ENCODE assay signal across 10 cellular contexts in the genomic region with DNA sequence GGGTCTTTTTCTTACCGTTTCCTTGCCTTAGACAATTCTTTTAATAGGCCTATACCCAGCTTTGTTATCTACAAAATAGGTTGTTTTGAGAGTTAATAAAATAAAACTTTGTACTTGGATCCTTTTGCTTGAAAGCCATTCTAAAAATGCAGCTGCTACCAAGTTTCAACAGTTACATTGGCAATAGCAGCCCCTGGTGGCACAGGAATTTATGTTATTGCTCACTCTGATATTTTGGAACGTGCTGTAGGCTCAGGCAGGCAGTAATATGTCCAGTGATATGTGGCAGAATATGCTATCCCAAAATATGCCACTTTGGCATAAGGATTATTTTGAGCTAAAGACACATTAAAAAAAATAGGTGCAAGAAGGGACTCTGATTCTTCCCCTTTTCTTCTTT. TPM values are rescaled to one million over a fixed set of nuclear protein-coding genes. Genes with fewer than 3 reads are reported as not detected.
DNase-seq lines count a peak whose midpoint lies in the region; ATAC-seq and TF ChIP-seq lines count a peak whose summit lies in the region.
"Had no signal": no experiment of that assay in that cellular context is flagged by ENCODE, and none has a peak within 500 bp of the region (broad histone marks: within the 10 kb centered on the region; RNA-seq: fewer than 3 reads in every experiment).

No MANE protein-coding gene starts in this region.

- DNase-seq in activated CD4-positive, alpha-beta T cell treated with anti-CD3 and anti-CD28 coated beads, Interleukin-2, amount 10 ng/mL, durations not matched to agents 7 days and 5 days = peak; percentile 30
- DNase-seq in activated CD4-positive, alpha-beta T cell treated with anti-CD3 and anti-CD28 coated beads for 48 hours = no peak
- DNase-seq in M059J (ENCODE audit: low read depth) = peak; percentile 23
- peak; percentile 59 for DNase-seq in choroid plexus epithelial cell (ENCODE audit: low read depth)
- no peak for DNase-seq in thoracic aorta (ENCODE audit: low spot score)
- DNase-seq: activated naive CD8-positive, alpha-beta T cell treated with anti-CD3 and anti-CD28 coated beads, Interleukin-2, amount 10 ng/mL, durations not matched to agents 7 days and 5 days; NCI-H187 had no signal

- H3K27ac ChIP-seq in thoracic aorta = no peak overlapping the region

- H3K4me1 Mint-ChIP-seq in activated CD4-positive, alpha-beta T cell treated with anti-CD3 and anti-CD28 coated beads, Interleukin-2, amount 10 ng/mL, durations not matched to agents 7 days and 5 days = no peaks in the 10 kb centered on the region

- POLR2A ChIA-PET in activated CD4-positive, alpha-beta T cell treated with anti-CD3 and anti-CD28 coated beads, Interleukin-2, amount 10 ng/mL, durations not matched to agents 7 days and 5 days (lab: Charles Lee) = no interaction called here

- H3K27me3 Mint-ChIP-seq in activated CD4-positive, alpha-beta T cell treated with anti-CD3 and anti-CD28 coated beads, Interleukin-2, amount 10 ng/mL, durations not matched to agents 7 days and 5 days = no peaks in the 10 kb centered on the region
- H3K27me3 Mint-ChIP-seq: activated naive CD8-positive, alpha-beta T cell treated with anti-CD3 and anti-CD28 coated beads, Interleukin-2, amount 10 ng/mL, durations not matched to agents 7 days and 5 days had no signal

- TF ChIP-seq CTCF in choroid plexus epithelial cell (conservative IDR thresholded peaks at IDR 0.05; ENCODE audit: low read depth, low read length) (peak; percentile 67), thoracic aorta (IDR thresholded peaks at IDR 0.05) (peak; percentile 26)

- no peaks in the 10 kb centered on the region for H3K9me3 ChIP-seq in thoracic aorta

- no peak overlapping the region for H3K4me3 ChIP-seq in choroid plexus epithelial cell (ENCODE audit: low read depth, low read length)
- H3K4me3 ChIP-seq in thoracic aorta = no peak overlapping the region

- no peak overlapping the region for H3K27ac Mint-ChIP-seq in activated CD4-positive, alpha-beta T cell treated with anti-CD3 and anti-CD28 coated beads, Interleukin-2, amount 10 ng/mL, durations not matched to agents 7 days and 5 days
- H3K27ac Mint-ChIP-seq: activated naive CD8-positive, alpha-beta T cell treated with anti-CD3 and anti-CD28 coated beads, Interleukin-2, amount 10 ng/mL, durations not matched to agents 7 days and 5 days had no signal

- H3K36me3 Mint-ChIP-seq in activated CD4-positive, alpha-beta T cell treated with anti-CD3 and anti-CD28 coated beads, Interleukin-2, amount 10 ng/mL, durations not matched to agents 7 days and 5 days (ENCODE audit: low read depth) = no peaks in the 10 kb centered on the region
- H3K36me3 Mint-ChIP-seq: activated naive CD8-positive, alpha-beta T cell treated with anti-CD3 and anti-CD28 coated beads, Interleukin-2, amount 10 ng/mL, durations not matched to agents 7 days and 5 days had no signal

- no peaks in the 10 kb centered on the region for H3K27me3 ChIP-seq in thoracic aorta (replicated peaks; ENCODE audit: insufficient read depth)

- no peak for ATAC-seq in thoracic aorta (ENCODE audit: insufficient number of reproducible peaks, low FRiP score, low read depth)
- ATAC-seq in HG02981 (IDR thresholded peaks at IDR 0.05; ENCODE audit: unreplicated experiment) = no peak
- no peak for ATAC-seq in HG03469 (IDR thresholded peaks at IDR 0.05; ENCODE audit: unreplicated experiment)
- ATAC-seq in HG03520 (IDR thresholded peaks at IDR 0.05; ENCODE audit: unreplicated experiment) = no peak

- H3K36me3 ChIP-seq in thoracic aorta = no peaks in the 10 kb centered on the region

- no peak overlapping the region for H3K4me3 Mint-ChIP-seq in activated CD4-positive, alpha-beta T cell treated with anti-CD3 and anti-CD28 coated beads, Interleukin-2, amount 10 ng/mL, durations not matched to agents 7 days and 5 days
- H3K4me3 Mint-ChIP-seq: activated naive CD8-positive, alpha-beta T cell treated with anti-CD3 and anti-CD28 coated beads, Interleukin-2, amount 10 ng/mL, durations not matched to agents 7 days and 5 days had no signal

- H3K9me3 Mint-ChIP-seq in activated CD4-positive, alpha-beta T cell treated with anti-CD3 and anti-CD28 coated beads, Interleukin-2, amount 10 ng/mL, durations not matched to agents 7 days and 5 days = no peaks in the 10 kb centered on the region
- H3K9me3 Mint-ChIP-seq: activated naive CD8-positive, alpha-beta T cell treated with anti-CD3 and anti-CD28 coated beads, Interleukin-2, amount 10 ng/mL, durations not matched to agents 7 days and 5 days had no signal

- CTCF ChIA-PET in activated CD4-positive, alpha-beta T cell treated with anti-CD3 and anti-CD28 coated beads, Interleukin-2, amount 10 ng/mL, durations not matched to agents 7 days and 5 days (lab: Charles Lee) = no interaction called here

- no peaks in the 10 kb centered on the region for H3K4me1 ChIP-seq in thoracic aorta (ENCODE audit: control insufficient read depth in 1 of 2, low read depth in 2 of 2)

RNA-seq across cellular contexts. Expression of gene COMMD1, which starts 6.7 kb away (rescaled TPM):
- 10 to 100 TPM; 29.1 to 30.6 TPM for total RNA-seq in activated CD4-positive, alpha-beta T cell treated with anti-CD3 and anti-CD28 coated beads, Interleukin-2, amount 10 ng/mL, durations not matched to agents 7 days and 5 days
- total RNA-seq in M059J (2014; rRNA removed; shearing (Covaris generic)) = 47.7 and 75.7 TPM in 2 replicates
- total RNA-seq in thoracic aorta = 10 to 100 TPM; 51.1 to 57.8 TPM

RNA-seq across cellular contexts. Expression of gene CCT4, which starts 10.4 kb away (rescaled TPM):
- 100 to 1,000 TPM; 136 to 138 TPM for total RNA-seq in activated CD4-positive, alpha-beta T cell treated with anti-CD3 and anti-CD28 coated beads, Interleukin-2, amount 10 ng/mL, durations not matched to agents 7 days and 5 days
- 194 and 248 TPM in 2 replicates for total RNA-seq in M059J (2014; rRNA removed; shearing (Covaris generic))
- total RNA-seq in thoracic aorta = 10 to 100 TPM; 50.4 to 60.5 TPM

RNA-seq across cellular contexts. Expression of gene FAM161A, which starts 45.0 kb away (rescaled TPM):
- total RNA-seq in activated CD4-positive, alpha-beta T cell treated with anti-CD3 and anti-CD28 coated beads, Interleukin-2, amount 10 ng/mL, durations not matched to agents 7 days and 5 days = 1 to 10 TPM; 4.0 to 4.4 TPM
- total RNA-seq in M059J (2014; rRNA removed; shearing (Covaris generic)) = 1.7 and 2.0 TPM in 2 replicates
- 10 to 100 TPM in 1 of 2 donors, 1 to 10 TPM in 1; 4.6 to 13.8 TPM for total RNA-seq in thoracic aorta

Comparison
In these comparisons a context has a peak if more than half of its experiments do, and no peak if none do; other contexts are left out.
1. DNase-seq: peak in activated CD4-positive, alpha-beta T cell treated with anti-CD3 and anti-CD28 coated beads, Interleukin-2, amount 10 ng/mL, durations not matched to agents 7 days and 5 days (single experiment), M059J (single experiment) and choroid plexus epithelial cell (single experiment); none in activated CD4-positive, alpha-beta T cell treated with anti-CD3 and anti-CD28 coated beads for 48 hours (single experiment) and thoracic aorta (single experiment).